ENCODE assay signal across 8 cellular contexts in genomic region chr7:76359111-76359986, GRCh38.
A peak's percentile ranks its signal among the peaks of the same experiment; 100 is the strongest.
DNase-seq lines count a peak whose midpoint lies in the region; ATAC-seq lines count a peak whose summit lies in the region.

No MANE protein-coding gene starts in this region.

- H3K4me3 Mint-ChIP-seq in central memory CD8-positive, alpha-beta T cell, result peak overlapping the region; percentile 93

- H3K27me3 Mint-ChIP-seq in central memory CD8-positive, alpha-beta T cell, result no peaks in the 10 kb centered on the region

- peak; percentile 97 for DNase-seq in AG20443 (ENCODE audit: low spot score)
- DNase-seq in NCI-H345 treated with DMSO at 0.1 percent for 48 hours (lab: John Stamatoyannopoulos, UW; ENCODE audit: unreplicated experiment), result peak; percentile 94
- peak; percentile 85 for DNase-seq in activated CD4-positive, CD25-positive, alpha-beta regulatory T cell treated with anti-CD3 and anti-CD28 coated beads, Interleukin-2, amount 50 U/mL, for 16 hours (ENCODE audit: low read depth, low spot score)
- peak; percentile 85 to 90 for DNase-seq in central memory CD8-positive, alpha-beta T cell (ENCODE audit: low spot score in 2 of 2)
- DNase-seq in islet precursor cell, result peak; percentile 100
- DNase-seq in stimulated activated CD4-positive, alpha-beta T cell treated with anti-CD3 and anti-CD28 coated beads, Interleukin-12 subunit alpha, Interleukin-12 subunit beta, amount 100 ng/mL, for 4 hours, result peak; percentile 89

- H3K4me1 Mint-ChIP-seq in central memory CD8-positive, alpha-beta T cell, result peaks cover 27% of the 10 kb centered on the region

- ATAC-seq in GM19043 (IDR thresholded peaks at IDR 0.05; ENCODE audit: low read depth, unreplicated experiment) (peak; percentile 87), HG03354 (IDR thresholded peaks at IDR 0.05; ENCODE audit: poor library complexity, severe bottlenecking, unreplicated experiment) (peak; percentile 90)
- peak; percentile 94 for ATAC-seq in central memory CD8-positive, alpha-beta T cell (replicated peaks; ENCODE audit: extremely low read depth, poor library complexity, severe bottlenecking)

- peaks cover 27% of the 10 kb centered on the region for H3K36me3 Mint-ChIP-seq in central memory CD8-positive, alpha-beta T cell (ENCODE audit: insufficient read depth)

- H3K9me3 Mint-ChIP-seq in central memory CD8-positive, alpha-beta T cell, result no peaks in the 10 kb centered on the region

- H3K27ac Mint-ChIP-seq in central memory CD8-positive, alpha-beta T cell (ENCODE audit: low read depth), result peak overlapping the region; percentile 89

Comparison
In these comparisons a context has a peak if more than half of its experiments do, and no peak if none do; other contexts are left out.
1. Peak in every context shown above with its lines: DNase-seq and ATAC-seq.